Comparison of ENCODE assay signal across 16 cellular contexts in the genomic region with DNA sequence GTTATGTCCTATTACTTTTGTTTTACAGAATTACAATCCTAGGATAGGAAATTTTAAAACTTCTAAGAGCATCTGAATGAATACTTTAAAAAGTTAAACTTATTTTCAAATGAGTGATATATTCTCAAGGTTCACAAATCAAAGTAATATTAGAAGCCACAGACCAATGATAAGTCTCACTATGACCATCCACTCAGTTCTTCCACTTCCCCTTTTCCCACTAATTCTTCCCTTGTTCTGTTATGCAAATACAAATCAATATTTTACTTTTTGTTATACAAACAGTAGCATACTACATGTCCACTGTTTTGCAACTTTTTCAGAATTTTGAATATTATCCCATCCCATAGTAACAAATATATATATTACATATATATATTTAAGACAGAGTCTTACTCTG. TPM values are rescaled to one million over a fixed set of nuclear protein-coding genes. Genes with fewer than 3 reads are reported as not detected.
DNase-seq lines count a peak whose midpoint lies in the region; ATAC-seq, FAIRE-seq and TF ChIP-seq lines count a peak whose summit lies in the region.
"Had no signal": no experiment of that assay in that cellular context is flagged by ENCODE, and none has a peak within 500 bp of the region (broad histone marks: within the 10 kb centered on the region; RNA-seq: fewer than 3 reads in every experiment).

No MANE protein-coding gene starts in this region.

- TF ChIP-seq POLR2A in K562 (conservative IDR thresholded peaks at IDR 0.05): no peak

- POLR2A ChIA-PET in K562 (lab: Yijun Ruan, JAX): no interaction called here

- DNase-seq in GM19239 (ENCODE audit: insufficient read length, low spot score): no peak
- DNase-seq in T-helper 17 cell: no peak
- no peak for DNase-seq in K562 (ENCODE audit: extremely low read depth in 1 of 4, low spot score in 3 of 4)
- DNase-seq in chondrocyte (ENCODE audit: low spot score): no peak
- no peak for DNase-seq in sciatic nerve (ENCODE audit: low spot score)
- DNase-seq in DMS53 treated with DMSO at 0.1 percent for 48 hours (lab: John Stamatoyannopoulos, UW; ENCODE audit: unreplicated experiment): no peak
- no peak for DNase-seq in amniotic stem cell (lab: John Stamatoyannopoulos, UW)
- DNase-seq: Caco-2; CD8-positive, alpha-beta memory T cell; DMS53; GOT3; H9; Karpas-422 had no signal

- CTCF ChIA-PET in K562 (lab: Yijun Ruan, JAX; ENCODE audit: low intra/inter-chr PET ratio): no interaction called here

- H3K27me3 Mint-ChIP-seq in T-helper 17 cell: no peaks in the 10 kb centered on the region
- no peaks in the 10 kb centered on the region for H3K27me3 Mint-ChIP-seq in chondrocyte (ENCODE audit: low read depth)
- H3K27me3 Mint-ChIP-seq: CD8-positive, alpha-beta memory T cell had no signal

- FAIRE-seq in GM19239 (lab: Jason Lieb, UNC): peak; percentile 80
- no peak for FAIRE-seq in K562 (lab: Jason Lieb, UNC)

- TF ChIP-seq RAD21 in K562 (CRISPR knock-in tag; conservative IDR thresholded peaks at IDR 0.05 in 1 of 2, IDR thresholded peaks at IDR 0.05 in 1 of 2): no peak

- H4K20me1 ChIP-seq in K562 (replicated peaks; ENCODE audit: control insufficient read depth, insufficient read depth, low read length): no peaks in the 10 kb centered on the region

- intact Hi-C loops in K562 (cut with micrococcal nuclease) (no loop called here), sciatic nerve (cut with DNase I) (no loop called here)

- TF ChIP-seq EP300 in K562 (IDR thresholded peaks at IDR 0.05; ENCODE audit: low read length): no peak

- H3K4me2 ChIP-seq in K562 (ENCODE audit: insufficient read depth, low read length): no peak overlapping the region

- H3K4me3 ChIP-seq in K562: no peak overlapping the region

- no peaks in the 10 kb centered on the region for H3K79me2 ChIP-seq in K562 (ENCODE audit: control insufficient read depth, insufficient read depth, low read length)

- no TSS peak for BruUV-seq in K562 (replicated peaks; lab: Mats Ljungman, UMichigan)

- no peaks in the 10 kb centered on the region for H3K9me1 ChIP-seq in K562 (ENCODE audit: control insufficient read depth, insufficient read depth, low read length)

- peak overlapping the region; percentile 19 for H3K27ac Mint-ChIP-seq in T-helper 17 cell
- no peak overlapping the region for H3K27ac Mint-ChIP-seq in chondrocyte (ENCODE audit: unreplicated experiment)
- H3K27ac Mint-ChIP-seq: CD14-positive monocyte, H9 had no signal

- in situ Hi-C loops in K562 (cut with MboI): no loop called here

- H3K9me3 ChIP-seq in T-helper 17 cell (ENCODE audit: control insufficient read depth, low read length, poor library complexity, severe bottlenecking): no peaks in the 10 kb centered on the region
- H3K9me3 ChIP-seq in K562 (replicated peaks; ENCODE audit: control insufficient read depth, insufficient read depth, low read depth, low read length): no peaks in the 10 kb centered on the region
- H3K9me3 ChIP-seq: Caco-2 had no signal

- H3K27ac ChIP-seq in K562 (ENCODE audit: extremely low read depth, low read depth, low read length): no peak overlapping the region
- H3K27ac ChIP-seq: HL-60 had no signal

- H3K4me1 ChIP-seq in K562 (replicated peaks in 1 of 2; ENCODE audit: control insufficient read depth in 2 of 2, insufficient read depth in 2 of 2, low read length in 2 of 2): no peaks in the 10 kb centered on the region
- H3K4me1 ChIP-seq: Caco-2 had no signal

- peak; percentile 67 for ATAC-seq in HG02870 (IDR thresholded peaks at IDR 0.05; ENCODE audit: unreplicated experiment)
- no peak for ATAC-seq in T-helper 17 cell
- ATAC-seq in K562: no peak
- ATAC-seq in sciatic nerve: no peak

- no peak overlapping the region for H2AFZ ChIP-seq in K562 (ENCODE audit: low read depth, low read length)

- H3K9me3 Mint-ChIP-seq in chondrocyte (ENCODE audit: low read depth): no peaks in the 10 kb centered on the region
- H3K9me3 Mint-ChIP-seq: CD14-positive monocyte; CD8-positive, alpha-beta memory T cell had no signal

- TF ChIP-seq CTCF in K562 (IDR thresholded peaks at IDR 0.05 in 2 of 3, conservative IDR thresholded peaks at IDR 0.05 in 1 of 3; ENCODE audit: insufficient read depth in 2 of 3, low read depth in 1 of 3, low read length in 3 of 3) (no peak), chondrocyte (IDR thresholded peaks at IDR 0.05) (no peak)

- no peaks in the 10 kb centered on the region for H3K27me3 ChIP-seq in K562 (ENCODE audit: control insufficient read depth in 2 of 2, insufficient read depth in 2 of 2, low read length in 2 of 2)

- no peak overlapping the region for H3K9ac ChIP-seq in K562 (ENCODE audit: insufficient read depth in 1 of 2, low read depth in 2 of 2, low read length in 2 of 2)

- H3K4me1 Mint-ChIP-seq in T-helper 17 cell (peaks cover 2% of the 10 kb centered on the region), chondrocyte (ENCODE audit: low read depth) (no peaks in the 10 kb centered on the region)
- H3K4me1 Mint-ChIP-seq: CD14-positive monocyte, H9 had no signal

- H3K36me3 Mint-ChIP-seq in T-helper 17 cell (ENCODE audit: low read depth) (peaks cover 13% of the 10 kb centered on the region), chondrocyte (ENCODE audit: low read depth) (peaks cover 33% of the 10 kb centered on the region)

- H3K36me3 ChIP-seq in K562 (ENCODE audit: control insufficient read depth, insufficient read depth, low read length): peaks cover 66% of the 10 kb centered on the region

- no peak overlapping the region for H3K4me3 Mint-ChIP-seq in T-helper 17 cell
- H3K4me3 Mint-ChIP-seq in chondrocyte (ENCODE audit: unreplicated experiment): no peak overlapping the region
- H3K4me3 Mint-ChIP-seq: CD14-positive monocyte; CD8-positive, alpha-beta memory T cell; H9 had no signal

RNA-seq across cellular contexts. Expression of a gene that starts 20.2 kb away (rescaled TPM):
- total RNA-seq in T-helper 17 cell (10 to 100 TPM; 18.7 to 27.7 TPM), K562 (2014; rRNA removed) (5.7 and 8.5 TPM in 2 replicates), K562 (2014; rRNA removed; fragmentation: Illumina TruSeq; extraction: Trizol) (14.2 and 16.5 TPM in 2 replicates), K562 (2015; rRNA removed; fragmentation: Illumina TruSeq; extraction: Trizol) (12.6 and 14.1 TPM in 2 replicates), K562 (2021) (12.8 and 15.0 TPM in 2 replicates), chondrocyte (9.5 to 14.6 TPM (median 10.0 TPM) in 3 replicates), sciatic nerve (27.3 TPM)
- 28.1 and 77.2 TPM in 2 replicates for total RNA-seq in K562 (2011; cell fraction: chromatin; rRNA removed; ENCODE audit: low replicate concordance)
- 8.3 and 18.9 TPM in 2 replicates for total RNA-seq in K562 (2011; cell fraction: nucleolus; rRNA removed)
- total RNA-seq in K562 (2011; cell fraction: nucleoplasm; rRNA removed): 24.1 and 25.7 TPM in 2 replicates
- polyA plus RNA-seq in K562 (2011; rRNA removed) (7.2 and 9.0 TPM in 2 replicates), K562 (2014; fragmentation: Illumina TruSeq; extraction: Trizol) (6.0 and 6.9 TPM in 2 replicates), K562 (2014; fragmentation: Nextera tagmentation; extraction: Ambion mirVana) (1 to 10 TPM; 2.0 to 2.8 TPM), K562 (2014; rRNA removed) (4.8 and 5.0 TPM in 2 replicates)
- 1.00 and 2.5 TPM in 2 replicates for polyA plus RNA-seq in K562 (2011; cell fraction: cytosol; rRNA removed)
- 7.7 and 8.7 TPM in 2 replicates for polyA plus RNA-seq in K562 (2011; cell fraction: nucleus; rRNA removed)
- polyA plus RNA-seq in K562 (2012): 3.5 and 4.0 TPM in 2 replicates
- polyA minus RNA-seq in K562 (2011; rRNA and poly(A)+ RNA removed): 28.7 and 36.1 TPM in 2 replicates
- polyA minus RNA-seq in K562 (2011; cell fraction: cytosol; rRNA and poly(A)+ RNA removed): 10.8 and 18.3 TPM in 2 replicates
- 11.8 and 31.5 TPM in 2 replicates for polyA minus RNA-seq in K562 (2011; cell fraction: nucleus; rRNA and poly(A)+ RNA removed)

RNA-seq across cellular contexts. Expression of a gene that starts 20.7 kb away (rescaled TPM):
- total RNA-seq in T-helper 17 cell: 10 to 100 TPM; 72.8 to 74.4 TPM
- total RNA-seq in K562 (2011; cell fraction: chromatin; rRNA removed; ENCODE audit: low replicate concordance): 44.5 and 73.8 TPM in 2 replicates
- total RNA-seq in K562 (2011; cell fraction: nucleolus; rRNA removed): 24.5 and 28.0 TPM in 2 replicates
- total RNA-seq in K562 (2011; cell fraction: nucleoplasm; rRNA removed): 45.1 and 81.1 TPM in 2 replicates
- 40.9 and 48.3 TPM in 2 replicates for total RNA-seq in K562 (2014; rRNA removed)
- total RNA-seq in K562 (2014; rRNA removed; fragmentation: Illumina TruSeq; extraction: Trizol): 47.7 and 51.1 TPM in 2 replicates
- total RNA-seq in K562 (2015; rRNA removed; fragmentation: Illumina TruSeq; extraction: Trizol): 48.4 and 50.8 TPM in 2 replicates
- 50.7 and 51.6 TPM in 2 replicates for total RNA-seq in K562 (2021)
- polyA plus RNA-seq in K562 (2011; rRNA removed): 68.1 and 82.6 TPM in 2 replicates
- 45.8 and 48.2 TPM in 2 replicates for polyA plus RNA-seq in K562 (2011; cell fraction: cytosol; rRNA removed)
- 62.8 and 76.2 TPM in 2 replicates for polyA plus RNA-seq in K562 (2011; cell fraction: nucleus; rRNA removed)
- 26.9 and 31.4 TPM in 2 replicates for polyA plus RNA-seq in K562 (2012)
- 43.3 and 46.7 TPM in 2 replicates for polyA plus RNA-seq in K562 (2014; fragmentation: Illumina TruSeq; extraction: Trizol)
- polyA plus RNA-seq in K562 (2014; fragmentation: Nextera tagmentation; extraction: Ambion mirVana): 10 to 100 TPM; 19.0 to 27.4 TPM
- 33.4 and 42.8 TPM in 2 replicates for polyA plus RNA-seq in K562 (2014; rRNA removed)
- 98.0 and 123 TPM in 2 replicates for polyA minus RNA-seq in K562 (2011; rRNA and poly(A)+ RNA removed)
- 48.5 and 68.3 TPM in 2 replicates for polyA minus RNA-seq in K562 (2011; cell fraction: cytosol; rRNA and poly(A)+ RNA removed)
- 28.5 and 47.8 TPM in 2 replicates for polyA minus RNA-seq in K562 (2011; cell fraction: nucleus; rRNA and poly(A)+ RNA removed)
- 32.3 to 46.2 TPM (median 32.4 TPM) in 3 replicates for total RNA-seq in chondrocyte
- total RNA-seq in sciatic nerve: 30.4 TPM

RNA-seq across cellular contexts. Expression of a gene that starts 59.7 kb away (rescaled TPM):
- total RNA-seq in T-helper 17 cell (under 1 TPM; 0.85 to 0.91 TPM), K562 (2014; rRNA removed) (not detected in 2 replicates), K562 (2014; rRNA removed; fragmentation: Illumina TruSeq; extraction: Trizol) (not detected in 2 replicates), K562 (2015; rRNA removed; fragmentation: Illumina TruSeq; extraction: Trizol) (not detected in 2 replicates), K562 (2021) (not detected in 2 replicates), chondrocyte (4.1 to 8.6 TPM (median 5.0 TPM) in 3 replicates), sciatic nerve (9.1 TPM)
- 0.18 TPM in 1 of 2 replicates, not detected in the other for total RNA-seq in K562 (2011; cell fraction: chromatin; rRNA removed; ENCODE audit: low replicate concordance)
- total RNA-seq in K562 (2011; cell fraction: nucleolus; rRNA removed): not detected in 2 replicates
- not detected in 2 replicates for total RNA-seq in K562 (2011; cell fraction: nucleoplasm; rRNA removed)
- polyA plus RNA-seq in K562 (2011; rRNA removed) (0.01 TPM in 1 of 2 replicates, not detected in the other), K562 (2014; fragmentation: Illumina TruSeq; extraction: Trizol) (not detected in 2 replicates), K562 (2014; fragmentation: Nextera tagmentation; extraction: Ambion mirVana) (under 1 TPM; 0.13 to 0.38 TPM), K562 (2014; rRNA removed) (not detected in 2 replicates)
- polyA plus RNA-seq in K562 (2011; cell fraction: cytosol; rRNA removed): not detected in 2 replicates
- polyA plus RNA-seq in K562 (2011; cell fraction: nucleus; rRNA removed): 0.08 TPM in 1 of 2 replicates, not detected in the other
- 0.44 and 0.64 TPM in 2 replicates for polyA plus RNA-seq in K562 (2012)
- not detected in 2 replicates for polyA minus RNA-seq in K562 (2011; rRNA and poly(A)+ RNA removed)
- not detected in 2 replicates for polyA minus RNA-seq in K562 (2011; cell fraction: cytosol; rRNA and poly(A)+ RNA removed)
- not detected in 2 replicates for polyA minus RNA-seq in K562 (2011; cell fraction: nucleus; rRNA and poly(A)+ RNA removed)
